35 cellular contexts compared by ENCODE assay signal in genomic region chr3:4332991-4333390, GRCh38.
"Had no signal": no experiment of that assay in that cellular context is flagged by ENCODE, and none has a peak within 500 bp of the region (broad histone marks: within the 10 kb centered on the region; RNA-seq: fewer than 3 reads in every experiment).

No MANE protein-coding gene starts in this region.

- DNase-seq: activated CD4-positive, alpha-beta memory T cell treated with anti-CD3 and anti-CD28 coated beads for 36 hours; activated CD4-positive, alpha-beta T cell treated with anti-CD3 and anti-CD28 coated beads for 36 hours; activated CD4-positive, alpha-beta T cell treated with anti-CD3 and anti-CD28 coated beads, Interleukin-2, amount 10 ng/mL, durations not matched to agents 24 days and 14 days; activated CD4-positive, CD25-positive, alpha-beta regulatory T cell; activated CD4-positive, CD25-positive, alpha-beta regulatory T cell treated with anti-CD3 and anti-CD28 coated beads, Interleukin-2, amount 50 U/mL, for 72 hours; activated CD8-positive, alpha-beta memory T cell treated with anti-CD3 and anti-CD28 coated beads, Interleukin-2, amount 10 ng/mL, durations not matched to agents 7 days and 5 days; activated CD8-positive, alpha-beta memory T cell treated with anti-CD3 and anti-CD28 coated beads, Interleukin-2, amount 50 U/mL, for 4 hours; activated CD8-positive, alpha-beta T cell treated with anti-CD3 and anti-CD28 coated beads, Interleukin-2, amount 10 ng/mL, durations not matched to agents 7 days and 5 days; activated gamma-delta T cell; activated naive CD4-positive, alpha-beta T cell; activated naive CD4-positive, alpha-beta T cell treated with anti-CD3 and anti-CD28 coated beads, Interleukin-2, amount 10 ng/mL, durations not matched to agents 7 days and 5 days; activated naive CD8-positive, alpha-beta T cell treated with anti-CD3 and anti-CD28 coated beads, Interleukin-2, amount 10 ng/mL, durations not matched to agents 7 days and 5 days; activated T-cell treated with anti-CD3 and anti-CD28 coated beads, Interleukin-2, amount 50 U/mL, for 1 hour; activated T-cell treated with anti-CD3 and anti-CD28 coated beads, Interleukin-2, amount 50 U/mL, for 48 hours; central memory CD4-positive, alpha-beta T cell; cerebellar nuclear complex; colonic mucosa; effector memory CD4-positive, alpha-beta T cell; endodermal cell; foreskin fibroblast; glutamatergic neuron; heart left ventricle; T-helper 1 cell; T-helper 17 cell; T1000; WERI-Rb-1 had no signal

- H3K4me1 Mint-ChIP-seq: activated CD4-positive, alpha-beta T cell treated with anti-CD3 and anti-CD28 coated beads for 36 hours; activated CD4-positive, alpha-beta T cell treated with anti-CD3 and anti-CD28 coated beads, Interleukin-2, amount 10 ng/mL, durations not matched to agents 24 days and 14 days; activated CD8-positive, alpha-beta memory T cell treated with anti-CD3 and anti-CD28 coated beads, Interleukin-2, amount 10 ng/mL, durations not matched to agents 7 days and 5 days; activated naive CD4-positive, alpha-beta T cell treated with anti-CD3 and anti-CD28 coated beads, Interleukin-2, amount 10 ng/mL, durations not matched to agents 7 days and 5 days; brain; T-helper 17 cell had no signal

- FAIRE-seq: frontal cortex had no signal

- H3K9me3 ChIP-seq: ascending aorta, colonic mucosa had no signal

- H3K27me3 Mint-ChIP-seq: activated CD4-positive, alpha-beta memory T cell treated with anti-CD3 and anti-CD28 coated beads for 36 hours; activated CD4-positive, alpha-beta T cell treated with anti-CD3 and anti-CD28 coated beads for 36 hours; activated CD8-positive, alpha-beta memory T cell treated with anti-CD3 and anti-CD28 coated beads, Interleukin-2, amount 10 ng/mL, durations not matched to agents 7 days and 5 days; activated naive CD8-positive, alpha-beta T cell treated with anti-CD3 and anti-CD28 coated beads, Interleukin-2, amount 10 ng/mL, durations not matched to agents 7 days and 5 days; brain; T-helper 17 cell had no signal

- H3K27ac ChIP-seq: ascending aorta, breast epithelium, cardiac muscle cell, colonic mucosa, heart left ventricle, WERI-Rb-1 had no signal

- ATAC-seq: activated CD4-positive, alpha-beta T cell treated with anti-CD3 and anti-CD28 coated beads for 36 hours; activated CD8-positive, alpha-beta memory T cell treated with anti-CD3 and anti-CD28 coated beads, Interleukin-2, amount 10 ng/mL, durations not matched to agents 7 days and 5 days; activated CD8-positive, alpha-beta T cell treated with anti-CD3 and anti-CD28 coated beads, Interleukin-2, amount 10 ng/mL, durations not matched to agents 7 days and 5 days; activated naive CD4-positive, alpha-beta T cell treated with anti-CD3 and anti-CD28 coated beads, Interleukin-2, amount 50 U/mL, for 72 hours; esophagus mucosa; heart left ventricle; T-helper 17 cell had no signal

- H3K36me3 ChIP-seq: ascending aorta, breast epithelium, cardiac muscle cell, colonic mucosa, heart left ventricle, WERI-Rb-1 had no signal

- H3K4me1 ChIP-seq: ascending aorta, colonic mucosa had no signal

- H3K4me3 ChIP-seq: ascending aorta, breast epithelium, cardiac muscle cell, colonic mucosa, heart left ventricle had no signal

- H3K27me3 ChIP-seq: ascending aorta, breast epithelium, cardiac muscle cell, colonic mucosa, heart left ventricle had no signal

- H3K4me3 Mint-ChIP-seq: activated CD4-positive, alpha-beta memory T cell treated with anti-CD3 and anti-CD28 coated beads for 36 hours; activated CD4-positive, alpha-beta T cell treated with anti-CD3 and anti-CD28 coated beads for 36 hours; activated CD4-positive, alpha-beta T cell treated with anti-CD3 and anti-CD28 coated beads, Interleukin-2, amount 10 ng/mL, durations not matched to agents 24 days and 14 days; activated CD8-positive, alpha-beta memory T cell treated with anti-CD3 and anti-CD28 coated beads, Interleukin-2, amount 10 ng/mL, durations not matched to agents 7 days and 5 days; activated CD8-positive, alpha-beta T cell treated with anti-CD3 and anti-CD28 coated beads, Interleukin-2, amount 10 ng/mL, durations not matched to agents 7 days and 5 days; activated naive CD4-positive, alpha-beta T cell treated with anti-CD3 and anti-CD28 coated beads, Interleukin-2, amount 10 ng/mL, durations not matched to agents 7 days and 5 days; activated naive CD8-positive, alpha-beta T cell treated with anti-CD3 and anti-CD28 coated beads, Interleukin-2, amount 10 ng/mL, durations not matched to agents 7 days and 5 days; activated T-helper 1 cell treated with anti-CD3 and anti-CD28 coated beads, Interleukin-12 subunit alpha, Interleukin-12 subunit beta, Interleukin-2, Interleukin-4 antibody, amounts not matched to agents 30 ng/mL and 10 ng/mL and 1 ng/mL, durations not matched to agents 14 hours and 24 hours and 36 hours; brain; endodermal cell; T-helper 17 cell; T-helper 2 cell treated with Interferon-gamma antibody and Interleukin-4, amounts not matched to agents 5 μg/mL and 100 μg/mL, for 36 hours had no signal

- H3K36me3 Mint-ChIP-seq: activated naive CD4-positive, alpha-beta T cell treated with anti-CD3 and anti-CD28 coated beads, Interleukin-2, amount 10 ng/mL, durations not matched to agents 7 days and 5 days had no signal

- H3K27ac Mint-ChIP-seq: activated CD4-positive, alpha-beta memory T cell treated with anti-CD3 and anti-CD28 coated beads for 36 hours; activated CD4-positive, alpha-beta T cell treated with anti-CD3 and anti-CD28 coated beads for 36 hours; activated CD4-positive, alpha-beta T cell treated with anti-CD3 and anti-CD28 coated beads, Interleukin-2, amount 10 ng/mL, durations not matched to agents 24 days and 14 days; activated CD8-positive, alpha-beta memory T cell treated with anti-CD3 and anti-CD28 coated beads, Interleukin-2, amount 10 ng/mL, durations not matched to agents 7 days and 5 days; activated CD8-positive, alpha-beta T cell treated with anti-CD3 and anti-CD28 coated beads, Interleukin-2, amount 10 ng/mL, durations not matched to agents 7 days and 5 days; activated naive CD4-positive, alpha-beta T cell treated with anti-CD3 and anti-CD28 coated beads, Interleukin-2, amount 10 ng/mL, durations not matched to agents 7 days and 5 days; activated naive CD4-positive, alpha-beta T cell treated with anti-CD3 and anti-CD28 coated beads, Interleukin-2, amount 50 U/mL, for 72 hours; activated naive CD8-positive, alpha-beta T cell treated with anti-CD3 and anti-CD28 coated beads, Interleukin-2, amount 10 ng/mL, durations not matched to agents 7 days and 5 days; activated T-helper 1 cell treated with anti-CD3 and anti-CD28 coated beads, Interleukin-12 subunit alpha, Interleukin-12 subunit beta, Interleukin-2, Interleukin-4 antibody, amounts not matched to agents 30 ng/mL and 10 ng/mL and 1 ng/mL, durations not matched to agents 14 hours and 24 hours and 36 hours; brain; endodermal cell; T-helper 17 cell; T-helper 2 cell treated with Interferon-gamma antibody and Interleukin-4, amounts not matched to agents 5 μg/mL and 100 μg/mL, for 36 hours had no signal
